1 cellular context compared by ENCODE assay signal in genomic region chr6:11279213-11279780, GRCh38.
TF ChIP-seq lines count a peak whose summit lies in the region.

No MANE protein-coding gene starts in this region.

TF ChIP-seq in GM23338, 12 proteins besides CTCF, POLR2A, EP300 and RAD21 (continued from another document):
- TF ChIP-seq ETS1 (IDR thresholded peaks at IDR 0.05), result no peak
